15 cellular contexts compared by ENCODE assay signal in the genomic region with DNA sequence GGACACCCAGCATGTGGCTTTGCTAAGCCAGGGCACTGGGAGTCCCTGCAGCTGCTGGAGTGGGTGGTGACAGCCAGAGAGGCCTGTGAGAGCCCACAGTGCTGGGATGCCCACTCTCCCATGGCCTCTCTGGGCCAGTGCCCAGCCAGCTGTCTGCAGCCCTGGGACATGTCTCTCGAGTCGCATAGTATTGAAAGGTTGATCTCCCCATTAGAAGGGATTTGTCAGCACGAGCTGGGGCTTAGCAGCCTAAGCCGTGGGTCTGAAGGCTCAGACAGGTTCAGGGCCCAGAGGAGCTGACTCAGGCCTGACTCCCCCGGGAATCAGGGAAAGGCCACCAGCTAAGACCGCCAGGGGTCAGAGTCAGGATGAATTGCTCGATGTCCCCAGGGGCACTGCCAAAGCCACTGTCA.
"Had no signal": no experiment of that assay in that cellular context is flagged by ENCODE, and none has a peak within 500 bp of the region (broad histone marks: within the 10 kb centered on the region; RNA-seq: fewer than 3 reads in every experiment).

No MANE protein-coding gene starts in this region.

- H3K4me3 ChIP-seq: breast epithelium, dorsolateral prefrontal cortex, esophagus squamous epithelium, pancreas, spleen, transverse colon had no signal

- H3K27ac ChIP-seq: breast epithelium, dorsolateral prefrontal cortex, esophagus squamous epithelium, pancreas, spleen, transverse colon had no signal

- DNase-seq: activated CD4-positive, alpha-beta T cell treated with anti-CD3 and anti-CD28 coated beads, Interleukin-2, amount 50 U/mL, for 48 hours; activated gamma-delta T cell treated with Interleukin-2 at 50 U/mL for 16 hours; activated naive CD8-positive, alpha-beta T cell treated with anti-CD3 and anti-CD28 coated beads for 36 hours; activated T-cell treated with anti-CD3 and anti-CD28 coated beads, Interleukin-2, amount 50 U/mL, for 48 hours; anterior cingulate cortex; dorsolateral prefrontal cortex; esophagus squamous epithelium; foreskin fibroblast; pancreas; spleen; stimulated activated CD4-positive, alpha-beta T cell treated with anti-CD3 and anti-CD28 coated beads, Interleukin-1b, Interleukin-23, amount 100 ng/mL, for 48 hours; stimulated activated naive B cell treated with anti-CD40 and anti-IgM and Interleukin-4, amounts not matched to agents 10 μg/mL and 1 μg/mL and 100 μg/mL, for 72 hours; T-helper 2 cell; transverse colon had no signal

- ATAC-seq: pancreas; stimulated activated naive B cell treated with anti-CD40 and anti-IgM and Interleukin-4, amounts not matched to agents 10 μg/mL and 1 μg/mL and 100 μg/mL, for 72 hours had no signal

- H3K4me1 ChIP-seq: breast epithelium, esophagus squamous epithelium, pancreas, spleen, transverse colon had no signal

- H3K36me3 Mint-ChIP-seq: activated naive CD8-positive, alpha-beta T cell treated with anti-CD3 and anti-CD28 coated beads for 36 hours; stimulated activated naive B cell treated with anti-CD40 and anti-IgM and Interleukin-4, amounts not matched to agents 10 μg/mL and 1 μg/mL and 100 μg/mL, for 72 hours had no signal

- H3K27ac Mint-ChIP-seq: activated naive CD8-positive, alpha-beta T cell treated with anti-CD3 and anti-CD28 coated beads for 36 hours; stimulated activated naive B cell treated with anti-CD40 and anti-IgM and Interleukin-4, amounts not matched to agents 10 μg/mL and 1 μg/mL and 100 μg/mL, for 72 hours had no signal

- H3K36me3 ChIP-seq: breast epithelium, esophagus squamous epithelium, pancreas, spleen, transverse colon had no signal

- H3K4me1 Mint-ChIP-seq: activated naive CD8-positive, alpha-beta T cell treated with anti-CD3 and anti-CD28 coated beads for 36 hours had no signal

- H3K9me3 ChIP-seq: breast epithelium, esophagus squamous epithelium, pancreas, spleen, transverse colon had no signal

- H3K27me3 ChIP-seq: pancreas had no signal

- H3K4me3 Mint-ChIP-seq: activated naive CD8-positive, alpha-beta T cell treated with anti-CD3 and anti-CD28 coated beads for 36 hours; stimulated activated naive B cell treated with anti-CD40 and anti-IgM and Interleukin-4, amounts not matched to agents 10 μg/mL and 1 μg/mL and 100 μg/mL, for 72 hours had no signal

- H3K9me3 Mint-ChIP-seq: activated naive CD8-positive, alpha-beta T cell treated with anti-CD3 and anti-CD28 coated beads for 36 hours; stimulated activated naive B cell treated with anti-CD40 and anti-IgM and Interleukin-4, amounts not matched to agents 10 μg/mL and 1 μg/mL and 100 μg/mL, for 72 hours had no signal
